11 cellular contexts compared by ENCODE assay signal in genomic region chr1:16172964-16173446, GRCh38. TPM values are rescaled to one million over a fixed set of nuclear protein-coding genes. Genes with fewer than 3 reads are reported as not detected.
DNase-seq lines count a peak whose midpoint lies in the region; ATAC-seq and TF ChIP-seq lines count a peak whose summit lies in the region.
"Had no signal": no experiment of that assay in that cellular context is flagged by ENCODE, and none has a peak within 500 bp of the region (broad histone marks: within the 10 kb centered on the region; RNA-seq: fewer than 3 reads in every experiment).

No MANE protein-coding gene starts in this region.

- no peaks in the 10 kb centered on the region for H3K36me3 Mint-ChIP-seq in activated CD4-positive, alpha-beta memory T cell treated with anti-CD3 and anti-CD28 coated beads for 36 hours
- H3K36me3 Mint-ChIP-seq: activated naive CD8-positive, alpha-beta T cell had no signal

- POLR2A ChIA-PET in activated CD4-positive, alpha-beta memory T cell treated with anti-CD3 and anti-CD28 coated beads for 36 hours (lab: Charles Lee) = no interaction called here

- no peak overlapping the region for H3K27ac Mint-ChIP-seq in activated CD4-positive, alpha-beta memory T cell treated with anti-CD3 and anti-CD28 coated beads for 36 hours
- H3K27ac Mint-ChIP-seq: activated naive CD8-positive, alpha-beta T cell had no signal

- CTCF ChIA-PET in activated CD4-positive, alpha-beta memory T cell treated with anti-CD3 and anti-CD28 coated beads for 36 hours (lab: Charles Lee) = no interaction called here

- ATAC-seq in omental fat pad (ENCODE audit: low FRiP score) (peak; percentile 41), HG03025 (IDR thresholded peaks at IDR 0.05; ENCODE audit: low FRiP score, unreplicated experiment) (no peak), GM21825 (IDR thresholded peaks at IDR 0.05; ENCODE audit: unreplicated experiment) (no peak)

- H3K27me3 Mint-ChIP-seq in activated CD4-positive, alpha-beta memory T cell treated with anti-CD3 and anti-CD28 coated beads for 36 hours = peaks cover 3% of the 10 kb centered on the region
- H3K27me3 Mint-ChIP-seq: activated naive CD8-positive, alpha-beta T cell had no signal

- H3K4me1 Mint-ChIP-seq in activated CD4-positive, alpha-beta memory T cell treated with anti-CD3 and anti-CD28 coated beads for 36 hours (ENCODE audit: low read depth) = peaks cover 12% of the 10 kb centered on the region

- intact Hi-C loops in activated CD4-positive, alpha-beta memory T cell treated with anti-CD3 and anti-CD28 coated beads for 36 hours (cut with micrococcal nuclease) = no loop called here

- H3K4me3 Mint-ChIP-seq in activated CD4-positive, alpha-beta memory T cell treated with anti-CD3 and anti-CD28 coated beads for 36 hours = no peak overlapping the region
- H3K4me3 Mint-ChIP-seq: activated naive CD8-positive, alpha-beta T cell had no signal

- TF ChIP-seq CTCF in omental fat pad (IDR thresholded peaks at IDR 0.05) = no peak

- no peaks in the 10 kb centered on the region for H3K9me3 Mint-ChIP-seq in activated CD4-positive, alpha-beta memory T cell treated with anti-CD3 and anti-CD28 coated beads for 36 hours

- peak; percentile 15 for TF ChIP-seq POLR2A in erythroblast (IDR thresholded peaks at IDR 0.05; ENCODE audit: low read length)

- peak; percentile 54 for DNase-seq in GF-D8 (lab: John Stamatoyannopoulos, UW)
- peak; percentile 90 for DNase-seq in RPMI7951 (ENCODE audit: low read depth)
- peak; percentile 34 to 44 for DNase-seq in erythroblast (lab: John Stamatoyannopoulos, UW)
- DNase-seq in omental fat pad (ENCODE audit: low spot score) = no peak
- no peak for DNase-seq in NCI-H2107 (lab: John Stamatoyannopoulos, UW)
- DNase-seq in activated CD4-positive, alpha-beta memory T cell treated with anti-CD3 and anti-CD28 coated beads for 36 hours = no peak
- DNase-seq: DMS153, heart right ventricle had no signal

RNA-seq across cellular contexts. Expression of gene EPHA2, which starts 17.1 kb away (rescaled TPM):
- 47.1 and 53.4 TPM in 2 replicates for total RNA-seq in RPMI7951 (2014; rRNA removed; shearing (Covaris generic))
- 10 to 100 TPM; 15.3 to 41.8 (median 28.6) TPM for total RNA-seq in omental fat pad
- total RNA-seq in activated CD4-positive, alpha-beta memory T cell treated with anti-CD3 and anti-CD28 coated beads for 36 hours = under 1 TPM; 0.22 to 0.33 TPM

RNA-seq across cellular contexts. Expression of gene ARHGEF19, which starts 39.4 kb away (rescaled TPM):
- total RNA-seq in RPMI7951 (2014; rRNA removed; shearing (Covaris generic)) = 8.3 and 10.7 TPM in 2 replicates
- 10 to 100 TPM in 1 of 4 donors, 1 to 10 TPM in 3; 2.6 to 10.6 (median 3.9) TPM for total RNA-seq in omental fat pad
- total RNA-seq in activated CD4-positive, alpha-beta memory T cell treated with anti-CD3 and anti-CD28 coated beads for 36 hours = 1 to 10 TPM; 7.0 to 7.1 TPM

Comparison
In these comparisons a context has a peak if more than half of its experiments do, and no peak if none do; other contexts are left out.
1. DNase-seq: peak in GF-D8 (single experiment), RPMI7951 (single experiment) and erythroblast (2 of 2); none in omental fat pad (single experiment), NCI-H2107 (single experiment) and activated CD4-positive, alpha-beta memory T cell treated with anti-CD3 and anti-CD28 coated beads for 36 hours (single experiment).
2. RNA of gene EPHA2, which starts 17.1 kb away (total RNA-seq): 47.1 to 53.4 TPM in RPMI7951 and 15.3 to 41.8 TPM in omental fat pad; 0.22 to 0.33 TPM in activated CD4-positive, alpha-beta memory T cell treated with anti-CD3 and anti-CD28 coated beads for 36 hours; every median in the first group is over 10 times any median in the second.